Comparison of ENCODE assay signal across 2 cellular contexts in the genomic region with DNA sequence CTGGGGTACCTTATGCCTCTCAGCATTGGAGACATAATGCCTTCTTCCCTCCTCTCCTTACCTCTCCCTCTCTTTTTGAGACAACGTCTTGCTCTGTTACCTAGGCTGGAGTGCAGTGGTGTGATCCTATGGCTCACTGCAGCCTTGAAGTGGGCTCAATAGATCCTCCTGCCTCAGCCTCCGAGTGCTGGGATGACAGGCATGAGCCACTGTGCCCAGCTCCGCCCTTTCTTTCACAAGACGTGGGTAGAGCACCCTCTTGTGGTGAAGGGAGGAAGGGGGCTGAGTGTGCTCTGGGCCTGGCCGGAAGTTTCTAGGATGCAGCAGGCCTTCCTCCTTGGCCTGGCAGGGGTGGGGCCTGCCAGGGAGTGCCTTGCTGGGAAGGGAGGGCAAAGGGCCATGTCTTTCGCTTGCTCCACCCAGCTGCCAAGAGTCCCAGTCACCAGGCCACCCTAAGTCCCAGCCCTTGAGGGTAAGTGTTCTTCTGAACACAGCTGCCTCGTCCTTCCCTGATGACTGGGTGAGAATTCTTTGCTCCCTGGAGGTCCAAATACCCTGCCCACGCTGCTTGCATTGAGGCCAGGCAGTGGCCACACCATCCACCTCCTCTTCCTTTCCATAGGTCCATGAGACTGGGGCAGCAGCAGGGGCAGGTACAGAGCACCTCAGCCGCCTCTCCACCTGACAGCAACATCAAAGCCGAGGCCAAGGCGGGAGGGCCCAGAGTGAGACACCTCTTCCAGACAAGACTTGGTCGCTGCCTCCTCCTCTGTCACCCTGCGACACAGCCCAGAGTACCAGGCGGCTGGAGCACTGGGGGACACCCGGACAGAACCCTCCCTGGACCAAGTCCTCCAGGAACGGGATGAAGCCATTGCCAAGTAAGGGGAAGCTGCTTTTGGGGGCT.
TF ChIP-seq lines count a peak whose summit lies in the region.

No MANE protein-coding gene starts in this region.

TF ChIP-seq in GM23338, 12 proteins besides CTCF, POLR2A, EP300 and RAD21:
- TF ChIP-seq, protein P1, sequence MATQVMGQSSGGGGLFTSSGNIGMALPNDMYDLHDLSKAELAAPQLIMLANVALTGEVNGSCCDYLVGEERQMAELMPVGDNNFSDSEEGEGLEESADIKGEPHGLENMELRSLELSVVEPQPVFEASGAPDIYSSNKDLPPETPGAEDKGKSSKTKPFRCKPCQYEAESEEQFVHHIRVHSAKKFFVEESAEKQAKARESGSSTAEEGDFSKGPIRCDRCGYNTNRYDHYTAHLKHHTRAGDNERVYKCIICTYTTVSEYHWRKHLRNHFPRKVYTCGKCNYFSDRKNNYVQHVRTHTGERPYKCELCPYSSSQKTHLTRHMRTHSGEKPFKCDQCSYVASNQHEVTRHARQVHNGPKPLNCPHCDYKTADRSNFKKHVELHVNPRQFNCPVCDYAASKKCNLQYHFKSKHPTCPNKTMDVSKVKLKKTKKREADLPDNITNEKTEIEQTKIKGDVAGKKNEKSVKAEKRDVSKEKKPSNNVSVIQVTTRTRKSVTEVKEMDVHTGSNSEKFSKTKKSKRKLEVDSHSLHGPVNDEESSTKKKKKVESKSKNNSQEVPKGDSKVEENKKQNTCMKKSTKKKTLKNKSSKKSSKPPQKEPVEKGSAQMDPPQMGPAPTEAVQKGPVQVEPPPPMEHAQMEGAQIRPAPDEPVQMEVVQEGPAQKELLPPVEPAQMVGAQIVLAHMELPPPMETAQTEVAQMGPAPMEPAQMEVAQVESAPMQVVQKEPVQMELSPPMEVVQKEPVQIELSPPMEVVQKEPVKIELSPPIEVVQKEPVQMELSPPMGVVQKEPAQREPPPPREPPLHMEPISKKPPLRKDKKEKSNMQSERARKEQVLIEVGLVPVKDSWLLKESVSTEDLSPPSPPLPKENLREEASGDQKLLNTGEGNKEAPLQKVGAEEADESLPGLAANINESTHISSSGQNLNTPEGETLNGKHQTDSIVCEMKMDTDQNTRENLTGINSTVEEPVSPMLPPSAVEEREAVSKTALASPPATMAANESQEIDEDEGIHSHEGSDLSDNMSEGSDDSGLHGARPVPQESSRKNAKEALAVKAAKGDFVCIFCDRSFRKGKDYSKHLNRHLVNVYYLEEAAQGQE (IDR thresholded peaks at IDR 0.05; ENCODE audit: unreplicated experiment): no peak
- TF ChIP-seq EZH2phosphoT487 (IDR thresholded peaks at IDR 0.05; ENCODE audit: unreplicated experiment): no peak
- TF ChIP-seq POLR2AphosphoS5 (IDR thresholded peaks at IDR 0.05; ENCODE audit: low read depth): peak; percentile 57
- no peak for TF ChIP-seq JUNB (IDR thresholded peaks at IDR 0.05; ENCODE audit: unreplicated experiment)
- TF ChIP-seq CREB1 (CRISPR knock-in tag; IDR thresholded peaks at IDR 0.05; ENCODE audit: low read depth): peak; percentile 37; the same call in 1 of the 2 replicates
- TF ChIP-seq, protein P2, sequence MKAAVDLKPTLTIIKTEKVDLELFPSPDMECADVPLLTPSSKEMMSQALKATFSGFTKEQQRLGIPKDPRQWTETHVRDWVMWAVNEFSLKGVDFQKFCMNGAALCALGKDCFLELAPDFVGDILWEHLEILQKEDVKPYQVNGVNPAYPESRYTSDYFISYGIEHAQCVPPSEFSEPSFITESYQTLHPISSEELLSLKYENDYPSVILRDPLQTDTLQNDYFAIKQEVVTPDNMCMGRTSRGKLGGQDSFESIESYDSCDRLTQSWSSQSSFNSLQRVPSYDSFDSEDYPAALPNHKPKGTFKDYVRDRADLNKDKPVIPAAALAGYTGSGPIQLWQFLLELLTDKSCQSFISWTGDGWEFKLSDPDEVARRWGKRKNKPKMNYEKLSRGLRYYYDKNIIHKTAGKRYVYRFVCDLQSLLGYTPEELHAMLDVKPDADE (IDR thresholded peaks at IDR 0.05): no peak
- no peak for TF ChIP-seq ZNF331 (CRISPR knock-in tag; IDR thresholded peaks at IDR 0.05; ENCODE audit: low read depth)
- TF ChIP-seq EZH2 (IDR thresholded peaks at IDR 0.05; ENCODE audit: low read depth, unreplicated experiment): no peak
- no peak for TF ChIP-seq ZNF114 (CRISPR knock-in tag; IDR thresholded peaks at IDR 0.05)

TF ChIP-seq in SK-N-SH treated with all-trans-retinoic acid at 6 μM for 48 hours, 23 proteins besides CTCF, POLR2A, EP300 and RAD21 (continued from another document):
- TF ChIP-seq, protein P3, sequence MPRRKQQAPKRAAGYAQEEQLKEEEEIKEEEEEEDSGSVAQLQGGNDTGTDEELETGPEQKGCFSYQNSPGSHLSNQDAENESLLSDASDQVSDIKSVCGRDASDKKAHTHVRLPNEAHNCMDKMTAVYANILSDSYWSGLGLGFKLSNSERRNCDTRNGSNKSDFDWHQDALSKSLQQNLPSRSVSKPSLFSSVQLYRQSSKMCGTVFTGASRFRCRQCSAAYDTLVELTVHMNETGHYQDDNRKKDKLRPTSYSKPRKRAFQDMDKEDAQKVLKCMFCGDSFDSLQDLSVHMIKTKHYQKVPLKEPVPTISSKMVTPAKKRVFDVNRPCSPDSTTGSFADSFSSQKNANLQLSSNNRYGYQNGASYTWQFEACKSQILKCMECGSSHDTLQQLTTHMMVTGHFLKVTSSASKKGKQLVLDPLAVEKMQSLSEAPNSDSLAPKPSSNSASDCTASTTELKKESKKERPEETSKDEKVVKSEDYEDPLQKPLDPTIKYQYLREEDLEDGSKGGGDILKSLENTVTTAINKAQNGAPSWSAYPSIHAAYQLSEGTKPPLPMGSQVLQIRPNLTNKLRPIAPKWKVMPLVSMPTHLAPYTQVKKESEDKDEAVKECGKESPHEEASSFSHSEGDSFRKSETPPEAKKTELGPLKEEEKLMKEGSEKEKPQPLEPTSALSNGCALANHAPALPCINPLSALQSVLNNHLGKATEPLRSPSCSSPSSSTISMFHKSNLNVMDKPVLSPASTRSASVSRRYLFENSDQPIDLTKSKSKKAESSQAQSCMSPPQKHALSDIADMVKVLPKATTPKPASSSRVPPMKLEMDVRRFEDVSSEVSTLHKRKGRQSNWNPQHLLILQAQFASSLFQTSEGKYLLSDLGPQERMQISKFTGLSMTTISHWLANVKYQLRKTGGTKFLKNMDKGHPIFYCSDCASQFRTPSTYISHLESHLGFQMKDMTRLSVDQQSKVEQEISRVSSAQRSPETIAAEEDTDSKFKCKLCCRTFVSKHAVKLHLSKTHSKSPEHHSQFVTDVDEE (CRISPR knock-in tag; IDR thresholded peaks at IDR 0.05): no peak
- TF ChIP-seq, protein P4, sequence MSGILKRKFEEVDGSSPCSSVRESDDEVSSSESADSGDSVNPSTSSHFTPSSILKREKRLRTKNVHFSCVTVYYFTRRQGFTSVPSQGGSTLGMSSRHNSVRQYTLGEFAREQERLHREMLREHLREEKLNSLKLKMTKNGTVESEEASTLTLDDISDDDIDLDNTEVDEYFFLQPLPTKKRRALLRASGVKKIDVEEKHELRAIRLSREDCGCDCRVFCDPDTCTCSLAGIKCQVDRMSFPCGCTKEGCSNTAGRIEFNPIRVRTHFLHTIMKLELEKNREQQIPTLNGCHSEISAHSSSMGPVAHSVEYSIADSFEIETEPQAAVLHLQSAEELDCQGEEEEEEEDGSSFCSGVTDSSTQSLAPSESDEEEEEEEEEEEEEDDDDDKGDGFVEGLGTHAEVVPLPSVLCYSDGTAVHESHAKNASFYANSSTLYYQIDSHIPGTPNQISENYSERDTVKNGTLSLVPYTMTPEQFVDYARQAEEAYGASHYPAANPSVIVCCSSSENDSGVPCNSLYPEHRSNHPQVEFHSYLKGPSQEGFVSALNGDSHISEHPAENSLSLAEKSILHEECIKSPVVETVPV (CRISPR knock-in tag; IDR thresholded peaks at IDR 0.05): no peak
- TF ChIP-seq OSR1 (CRISPR knock-in tag; IDR thresholded peaks at IDR 0.05): no peak
- no peak for TF ChIP-seq ZNF8 (CRISPR knock-in tag; IDR thresholded peaks at IDR 0.05)
- peak; percentile 75 for TF ChIP-seq ZFP3 (CRISPR knock-in tag; IDR thresholded peaks at IDR 0.05)
- no peak for TF ChIP-seq ZNF565 (CRISPR knock-in tag; conservative IDR thresholded peaks at IDR 0.05; ENCODE audit: low read depth)
- TF ChIP-seq ZC3H10 (CRISPR knock-in tag; IDR thresholded peaks at IDR 0.05): no peak
- TF ChIP-seq, protein P5, sequence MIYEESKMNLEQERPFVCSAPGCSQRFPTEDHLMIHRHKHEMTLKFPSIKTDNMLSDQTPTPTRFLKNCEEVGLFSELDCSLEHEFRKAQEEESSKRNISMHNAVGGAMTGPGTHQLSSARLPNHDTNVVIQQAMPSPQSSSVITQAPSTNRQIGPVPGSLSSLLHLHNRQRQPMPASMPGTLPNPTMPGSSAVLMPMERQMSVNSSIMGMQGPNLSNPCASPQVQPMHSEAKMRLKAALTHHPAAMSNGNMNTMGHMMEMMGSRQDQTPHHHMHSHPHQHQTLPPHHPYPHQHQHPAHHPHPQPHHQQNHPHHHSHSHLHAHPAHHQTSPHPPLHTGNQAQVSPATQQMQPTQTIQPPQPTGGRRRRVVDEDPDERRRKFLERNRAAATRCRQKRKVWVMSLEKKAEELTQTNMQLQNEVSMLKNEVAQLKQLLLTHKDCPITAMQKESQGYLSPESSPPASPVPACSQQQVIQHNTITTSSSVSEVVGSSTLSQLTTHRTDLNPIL (CRISPR knock-in tag; IDR thresholded peaks at IDR 0.05; ENCODE audit: low read depth): no peak
- TF ChIP-seq SNAI2 (CRISPR knock-in tag; IDR thresholded peaks at IDR 0.05): no peak
- TF ChIP-seq BACH2 (CRISPR knock-in tag; IDR thresholded peaks at IDR 0.05; ENCODE audit: borderline replicate concordance): no peak
TF ChIP-seq in SK-N-SH treated with all-trans-retinoic acid at 6 μM for 48 hours: peak in this region for 2.
